8 cellular contexts compared by ENCODE assay signal in the genomic region with DNA sequence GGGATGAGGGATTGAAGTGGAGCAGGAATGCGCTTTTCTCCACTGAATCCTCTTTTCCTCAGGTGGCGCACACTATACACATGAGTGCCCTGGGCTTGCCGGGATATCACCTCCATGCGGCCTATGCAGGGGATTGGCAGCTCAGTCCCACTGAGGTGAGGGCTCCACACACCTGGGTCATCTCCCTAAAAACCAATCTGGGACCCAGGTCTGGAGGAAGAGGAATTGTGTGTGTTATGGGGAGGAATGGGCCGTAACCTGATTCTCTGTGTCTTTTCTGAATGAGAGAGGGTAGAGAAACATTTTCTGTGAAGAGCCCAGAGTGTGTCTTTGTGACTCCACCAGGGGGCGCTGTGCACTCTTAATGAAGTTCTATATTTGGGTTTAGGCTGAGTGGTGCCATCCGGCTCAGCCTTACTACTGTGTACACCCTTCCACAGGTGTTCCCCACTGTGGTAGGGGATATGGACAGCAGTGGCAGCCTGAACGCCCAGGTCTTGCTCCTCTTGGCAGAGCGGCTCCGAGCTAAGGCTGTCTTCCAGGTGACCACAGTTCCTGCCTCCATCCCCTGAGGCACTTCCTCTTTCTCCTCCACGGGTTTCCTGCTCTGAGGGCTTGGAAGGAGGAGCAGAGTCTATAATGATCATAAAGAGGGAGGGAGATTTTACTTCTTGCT. TPM values are rescaled to one million over a fixed set of nuclear protein-coding genes. Genes with fewer than 3 reads are reported as not detected.
DNase-seq lines count a peak whose midpoint lies in the region; ATAC-seq and TF ChIP-seq lines count a peak whose summit lies in the region.

No MANE protein-coding gene starts in this region.

- no peak overlapping the region for H3K27ac ChIP-seq in HUES6 (ENCODE audit: low read depth, low read length)

- TF ChIP-seq CTCF in AG04449 (IDR thresholded peaks at IDR 0.05; ENCODE audit: insufficient read depth, low read length, missing control alignments) (peak; percentile 75), endothelial cell (IDR thresholded peaks at IDR 0.05; ENCODE audit: unreplicated experiment) (peak; percentile 99)

- peak; percentile 40 for ATAC-seq in GM18907 (IDR thresholded peaks at IDR 0.05; ENCODE audit: unreplicated experiment)

- peaks cover 26% of the 10 kb centered on the region for H3K4me1 ChIP-seq in HUES6 (ENCODE audit: control insufficient read depth, insufficient read depth, low read length)

- H3K36me3 Mint-ChIP-seq in endothelial cell (ENCODE audit: low read depth, unreplicated experiment) = peaks cover 14% of the 10 kb centered on the region

- no peaks in the 10 kb centered on the region for H3K9me3 Mint-ChIP-seq in endothelial cell (ENCODE audit: unreplicated experiment)

- POLR2A ChIA-PET in AG04449 (lab: Yijun Ruan, JAX) = no interaction called here

- no peaks in the 10 kb centered on the region for H3K27me3 ChIP-seq in HUES6 (ENCODE audit: control insufficient read depth, insufficient read depth, low read length)

- H3K9ac ChIP-seq in HUES6 (ENCODE audit: low read length) = peak overlapping the region; percentile 54

- peak overlapping the region; percentile 9; the same call in 1 of the 2 replicates for H3K4me3 ChIP-seq in AG04449 (ENCODE audit: low read depth, low read length)
- peak overlapping the region; percentile 96 for H3K4me3 ChIP-seq in HUES6 (ENCODE audit: low read depth, low read length)

- peak overlapping the region; percentile 98 for H3K27ac Mint-ChIP-seq in endothelial cell (ENCODE audit: unreplicated experiment)

- DNase-seq in AG04449 (ENCODE audit: low read depth, low spot score) (peak; percentile 23), NOMO-1 treated with DMSO at 0.1 percent for 48 hours (lab: John Stamatoyannopoulos, UW; ENCODE audit: unreplicated experiment) (peak; percentile 90), endothelial cell (ENCODE audit: low spot score) (peak; percentile 81), midbrain (lab: John Stamatoyannopoulos, UW) (peak; percentile 82)
- peak; percentile 62 to 96 (median 94) for DNase-seq in activated CD8-positive, alpha-beta memory T cell treated with anti-CD3 and anti-CD28 coated beads for 48 hours (ENCODE audit: low read depth in 2 of 3, low spot score in 2 of 3)
- peak; percentile 63 for DNase-seq in stimulated activated CD8-positive, alpha-beta memory T cell treated with anti-CD3 and anti-CD28 coated beads, Interleukin-12 subunit alpha, Interleukin-12 subunit beta, amount 100 ng/mL, for 4 hours (ENCODE audit: low read depth)

- CTCF ChIA-PET in AG04449 (lab: Yijun Ruan, JAX) = interaction anchor here (0.6 to 23.5 kb wide), 36 partner anchors 9 to 239 kb away, joined by 3 to 758 read pairs (median 10); partner anchors contain the start of genes ADAMTS4, CFAP126, FCER1G and NDUFS2

- H3K36me3 ChIP-seq in HUES6 (ENCODE audit: control insufficient read depth, insufficient read depth, low read length) = peaks cover 25% of the 10 kb centered on the region

- H3K27me3 Mint-ChIP-seq in endothelial cell (ENCODE audit: unreplicated experiment) = peaks cover 2% of the 10 kb centered on the region

- peaks cover 31% of the 10 kb centered on the region for H3K4me1 Mint-ChIP-seq in endothelial cell (ENCODE audit: unreplicated experiment)

- peak overlapping the region; percentile 100 for H3K4me3 Mint-ChIP-seq in endothelial cell (ENCODE audit: unreplicated experiment)

- H3K9me3 ChIP-seq in HUES6 (ENCODE audit: control insufficient read depth, insufficient read depth, low read depth, low read length) = no peaks in the 10 kb centered on the region

RNA-seq across cellular contexts. Expression of gene TOMM40L, which starts 1.5 kb away (rescaled TPM):
- 22.0 TPM for total RNA-seq in endothelial cell (ENCODE audit: unreplicated experiment)

RNA-seq across cellular contexts. Expression of gene APOA2, which starts 3.9 kb away (rescaled TPM):
- not detected for total RNA-seq in endothelial cell (ENCODE audit: unreplicated experiment)

RNA-seq across cellular contexts. Expression of gene NR1I3, which starts 10.7 kb away (rescaled TPM):
- not detected for total RNA-seq in endothelial cell (ENCODE audit: unreplicated experiment)

RNA-seq across cellular contexts. Expression of gene FCER1G, which starts 12.2 kb away (rescaled TPM):
- 4.3 TPM for total RNA-seq in endothelial cell (ENCODE audit: unreplicated experiment)

RNA-seq across cellular contexts. Expression of gene NDUFS2, which starts 25.2 kb away (rescaled TPM):
- total RNA-seq in endothelial cell (ENCODE audit: unreplicated experiment) = 93.1 TPM

Comparison
In these comparisons a context has a peak if more than half of its experiments do, and no peak if none do; other contexts are left out.
1. DNase-seq: peak in every context shown above with its lines; median percentile 94 in activated CD8-positive, alpha-beta memory T cell treated with anti-CD3 and anti-CD28 coated beads for 48 hours; 90 in NOMO-1 treated with DMSO at 0.1 percent for 48 hours; 82 in midbrain; 81 in endothelial cell; 63 in stimulated activated CD8-positive, alpha-beta memory T cell treated with anti-CD3 and anti-CD28 coated beads, Interleukin-12 subunit alpha, Interleukin-12 subunit beta, amount 100 ng/mL, for 4 hours; 23 in AG04449.